27 cellular contexts compared by ENCODE assay signal in genomic region chr1:159168043-159168442, GRCh38. TPM values are rescaled to one million over a fixed set of nuclear protein-coding genes. Genes with fewer than 3 reads are reported as not detected.
"Had no signal": no experiment of that assay in that cellular context is flagged by ENCODE, and none has a peak within 500 bp of the region (broad histone marks: within the 10 kb centered on the region; RNA-seq: fewer than 3 reads in every experiment).

No MANE protein-coding gene starts in this region.

- H3K4me3 Mint-ChIP-seq: IgD-negative memory B cell had no signal

- H2AFZ ChIP-seq: PC-9 had no signal

- H3K4me3 ChIP-seq: K562, MG63, PC-9, Peyer's patch, SJCRH30 had no signal

- H3K27me3 ChIP-seq: SJCRH30 had no signal

- H3K9me3 ChIP-seq: MG63, Peyer's patch, SJCRH30 had no signal

- H3K36me3 ChIP-seq: MG63, Peyer's patch, SJCRH30 had no signal

- H3K4me2 ChIP-seq: KMS-11, PC-9 had no signal

- H3K27ac Mint-ChIP-seq: IgD-negative memory B cell had no signal

- ATAC-seq: K562, Right ventricle myocardium inferior, SK-N-SH treated with all-trans-retinoic acid at 6 μM for 48 hours had no signal

- H3K9ac ChIP-seq: KMS-11 had no signal

- H3K36me3 Mint-ChIP-seq: IgD-negative memory B cell had no signal

- DNase-seq: Kasumi-1, MG63, NCI-H1092, NCI-H1105 treated with DMSO at 0.1 percent for 48 hours, NCI-H1417 treated with DMSO at 0.1 percent for 48 hours, NCI-H146, NCI-H1694 treated with DMSO at 0.1 percent for 48 hours, NCI-H1930, NCI-H2081, NCI-H2107, NCI-H2227 treated with DMSO at 0.1 percent for 48 hours, NCI-H446, NCI-H510A, NCI-H524 treated with DMSO at 0.1 percent for 48 hours, NCI-H748 treated with DMSO at 0.1 percent for 48 hours, OCI-M1, PC-9, Peyer's patch, SHP77 treated with DMSO at 0.1 percent for 48 hours, SJCRH30 had no signal

- H3K4me1 ChIP-seq: Peyer's patch, SJCRH30 had no signal

- H3K27ac ChIP-seq: HL-60, KMS-11, PC-9, Peyer's patch, SJCRH30 had no signal

RNA-seq across cellular contexts. Expression of gene CADM3, which starts 3.4 kb away (rescaled TPM):
- total RNA-seq: K562, PC-9, SJCRH30 had no signal

RNA-seq across cellular contexts. Expression of gene ACKR1, which starts 36.6 kb away (rescaled TPM):
- total RNA-seq: PC-9, RPMI7951, SJCRH30 had no signal
- polyA plus RNA-seq: IgD-negative memory B cell had no signal
